Comparison of ENCODE assay signal across 12 cellular contexts in genomic region chrX:1679238-1679637, GRCh38.
DNase-seq lines count a peak whose midpoint lies in the region; ATAC-seq lines count a peak whose summit lies in the region.
"Had no signal": no experiment of that assay in that cellular context is flagged by ENCODE, and none has a peak within 500 bp of the region (broad histone marks: within the 10 kb centered on the region; RNA-seq: fewer than 3 reads in every experiment).

No MANE protein-coding gene starts in this region.

- peak overlapping the region; percentile 67; the same call in 1 of the 2 replicates for H3K27ac ChIP-seq in HUES64 (ENCODE audit: low read depth, low read length)
- no peak overlapping the region for H3K27ac ChIP-seq in neuronal stem cell (replicated peaks; ENCODE audit: low read length)
- H3K27ac ChIP-seq: 22Rv1, heart left ventricle, tibial artery had no signal

- H3K27me3 ChIP-seq in HUES64 (ENCODE audit: insufficient read depth, low read length) (no peaks in the 10 kb centered on the region), neuronal stem cell (ENCODE audit: control insufficient read depth in 3 of 3, insufficient read depth in 3 of 3, low read depth in 1 of 3, low read length in 3 of 3) (no peaks in the 10 kb centered on the region)
- H3K27me3 ChIP-seq: tibial artery had no signal

- peaks cover 22% of the 10 kb centered on the region for H3K36me3 Mint-ChIP-seq in activated naive CD4-positive, alpha-beta T cell treated with anti-CD3 and anti-CD28 coated beads, Interleukin-2, amount 10 ng/mL, durations not matched to agents 7 days and 5 days

- no peak overlapping the region for H4K8ac ChIP-seq in neuronal stem cell (ENCODE audit: low read depth, low read length)

- H3K9me3 ChIP-seq in HUES64 (ENCODE audit: insufficient read depth, low read depth, low read length), result no peaks in the 10 kb centered on the region
- peaks cover 0 to 2% of the 10 kb centered on the region in 2 donors for H3K9me3 ChIP-seq in neuronal stem cell (replicated peaks in 1 of 2; ENCODE audit: control insufficient read depth in 2 of 2, insufficient read depth in 1 of 2, low read depth in 1 of 2, low read length in 2 of 2)
- H3K9me3 ChIP-seq: tibial artery had no signal

- H3K23ac ChIP-seq in neuronal stem cell (ENCODE audit: low read depth, low read length, poor library complexity), result no peak overlapping the region

- CTCF ChIA-PET in activated naive CD4-positive, alpha-beta T cell treated with anti-CD3 and anti-CD28 coated beads, Interleukin-2, amount 10 ng/mL, durations not matched to agents 7 days and 5 days (lab: Charles Lee), result no interaction called here

- no peak overlapping the region for H3K4ac ChIP-seq in neuronal stem cell (ENCODE audit: low read length)

- no peak overlapping the region for H2AK5ac ChIP-seq in neuronal stem cell (ENCODE audit: low read depth, low read length)

- H3K27ac Mint-ChIP-seq in activated naive CD4-positive, alpha-beta T cell treated with anti-CD3 and anti-CD28 coated beads, Interleukin-2, amount 10 ng/mL, durations not matched to agents 7 days and 5 days, result no peak overlapping the region

- peak; percentile 81 to 94 for ATAC-seq in activated CD4-positive, CD25-positive, alpha-beta regulatory T cell treated with anti-CD3 and anti-CD28 coated beads, Interleukin-2, amount 50 U/mL, for 24 hours
- ATAC-seq in GM19455 (IDR thresholded peaks at IDR 0.05; ENCODE audit: unreplicated experiment) (no peak), HG02973 (IDR thresholded peaks at IDR 0.05; ENCODE audit: unreplicated experiment) (no peak)
- ATAC-seq: heart left ventricle, PC-3 had no signal

- H3K27me3 Mint-ChIP-seq in activated naive CD4-positive, alpha-beta T cell treated with anti-CD3 and anti-CD28 coated beads, Interleukin-2, amount 10 ng/mL, durations not matched to agents 7 days and 5 days, result peaks cover 8% of the 10 kb centered on the region

- no peak overlapping the region for H4K91ac ChIP-seq in neuronal stem cell (ENCODE audit: low read depth, low read length, poor library complexity)

- H3K14ac ChIP-seq in neuronal stem cell (ENCODE audit: low read length), result no peak overlapping the region

- H2BK12ac ChIP-seq in neuronal stem cell (ENCODE audit: low read length), result no peak overlapping the region

- peaks cover 20% of the 10 kb centered on the region for H3K4me1 ChIP-seq in HUES64 (ENCODE audit: insufficient read depth, low read length)
- no peaks in the 10 kb centered on the region for H3K4me1 ChIP-seq in neuronal stem cell (ENCODE audit: control insufficient read depth in 2 of 2, insufficient read depth in 1 of 2, low read depth in 1 of 2, low read length in 2 of 2)
- H3K4me1 ChIP-seq: heart left ventricle, tibial artery had no signal

- H2AFZ ChIP-seq in neuronal stem cell (ENCODE audit: low read length), result peak overlapping the region; percentile 5

- no peak overlapping the region for H3K18ac ChIP-seq in neuronal stem cell (ENCODE audit: low read length)

- H2BK120ac ChIP-seq in neuronal stem cell (ENCODE audit: low read depth, low read length), result no peak overlapping the region

- H2BK15ac ChIP-seq in neuronal stem cell (ENCODE audit: low read length), result no peak overlapping the region

- H3K4me1 Mint-ChIP-seq in activated naive CD4-positive, alpha-beta T cell treated with anti-CD3 and anti-CD28 coated beads, Interleukin-2, amount 10 ng/mL, durations not matched to agents 7 days and 5 days, result peaks cover 28% of the 10 kb centered on the region

- H3K36me3 ChIP-seq in HUES64 (ENCODE audit: insufficient read depth, low read length), result no peaks in the 10 kb centered on the region
- no peaks in the 10 kb centered on the region for H3K36me3 ChIP-seq in neuronal stem cell (replicated peaks in 1 of 2; ENCODE audit: control insufficient read depth in 2 of 2, insufficient read depth in 2 of 2, low read length in 2 of 2)
- H3K36me3 ChIP-seq: heart left ventricle, tibial artery had no signal

- no peaks in the 10 kb centered on the region for H3K79me1 ChIP-seq in neuronal stem cell (ENCODE audit: low read depth, low read length)

- no peak for DNase-seq in activated CD4-positive, CD25-positive, alpha-beta regulatory T cell (lab: John Stamatoyannopoulos, UW)
- peak; percentile 27 for DNase-seq in activated naive CD4-positive, alpha-beta T cell treated with anti-CD3 and anti-CD28 coated beads, Interleukin-2, amount 10 ng/mL, durations not matched to agents 7 days and 5 days
- DNase-seq in neuronal stem cell (ENCODE audit: low spot score), result no peak
- DNase-seq in GM03348 (ENCODE audit: low spot score), result no peak
- DNase-seq: heart left ventricle, PC-3 had no signal

- peak overlapping the region; percentile 41 for H3K9ac ChIP-seq in HUES64 (ENCODE audit: low read depth, low read length)
- no peak overlapping the region for H3K9ac ChIP-seq in neuronal stem cell (ENCODE audit: low read depth, low read length, poor library complexity)

- H3K4me3 ChIP-seq in HUES64 (ENCODE audit: low read length) (no peak overlapping the region), neuronal stem cell (ENCODE audit: low read length in 2 of 2) (no peak overlapping the region)
- H3K4me3 ChIP-seq: heart left ventricle, tibial artery had no signal

- 62% methylated on average over 8 of the region's 9 CpGs for WGBS in HUES64
- no CpG with 5 or more reads among the region's 9 CpGs for whole genome bisulfite sequencing in neuronal stem cell (ENCODE audit: extremely low coverage in 2 of 2, insufficient read length in 2 of 2, insufficient replicate concordance in 1 of 2), 2 donors

- H2BK5ac ChIP-seq in neuronal stem cell (ENCODE audit: low read length), result no peak overlapping the region

- H3K4me3 Mint-ChIP-seq in activated naive CD4-positive, alpha-beta T cell treated with anti-CD3 and anti-CD28 coated beads, Interleukin-2, amount 10 ng/mL, durations not matched to agents 7 days and 5 days, result no peak overlapping the region

- no peak overlapping the region for H3K4me2 ChIP-seq in neuronal stem cell (ENCODE audit: insufficient read depth, low read length, poor library complexity, severe bottlenecking)

- H3K9me3 Mint-ChIP-seq in activated naive CD4-positive, alpha-beta T cell treated with anti-CD3 and anti-CD28 coated beads, Interleukin-2, amount 10 ng/mL, durations not matched to agents 7 days and 5 days, result peaks cover 8% of the 10 kb centered on the region

Comparison
In these comparisons a context has a peak if more than half of its experiments do, and no peak if none do; other contexts are left out.
1. ATAC-seq: peak in activated CD4-positive, CD25-positive, alpha-beta regulatory T cell treated with anti-CD3 and anti-CD28 coated beads, Interleukin-2, amount 50 U/mL, for 24 hours (2 of 2); none in GM19455 (single experiment) and HG02973 (single experiment).